8 cellular contexts compared by ENCODE assay signal in the genomic region with DNA sequence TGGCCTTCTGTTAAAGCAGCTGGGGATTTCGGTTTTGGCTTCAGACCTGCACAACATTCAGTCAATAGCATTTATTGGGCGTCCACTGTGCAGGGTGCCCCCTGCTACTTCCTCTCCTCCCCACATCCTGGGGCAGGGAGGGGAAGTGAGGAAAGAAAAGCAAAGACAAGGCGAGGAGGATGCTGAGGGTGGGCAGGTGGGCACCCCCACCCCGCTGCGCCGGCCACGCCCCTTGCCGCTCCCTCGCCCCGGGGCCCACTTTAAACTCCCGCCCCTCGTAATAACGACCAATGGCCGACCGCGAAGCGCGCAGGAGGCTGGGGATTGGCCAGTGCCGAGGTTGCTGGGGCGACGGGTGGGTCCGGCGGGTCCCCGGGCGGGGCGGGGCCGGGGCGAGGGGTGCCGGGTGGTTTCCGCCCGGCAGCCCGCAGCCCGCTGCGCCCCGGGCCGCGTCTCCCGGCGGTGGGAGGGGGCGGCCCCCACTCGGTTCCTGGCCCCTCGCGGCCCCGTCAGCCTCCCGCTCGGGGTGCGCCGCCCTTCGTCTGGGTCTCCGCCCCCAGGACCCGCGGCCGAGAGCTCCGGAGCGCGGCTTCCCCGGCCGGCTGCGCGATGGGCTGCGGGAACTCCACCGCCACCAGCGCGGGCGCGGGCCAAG. TPM values are rescaled to one million over a fixed set of nuclear protein-coding genes. Genes with fewer than 3 reads are reported as not detected.
DNase-seq lines count a peak whose midpoint lies in the region; ATAC-seq and TF ChIP-seq lines count a peak whose summit lies in the region.

C12orf75 (plus strand) TSS at position 409 of the 655 bp plus-strand sequence; CDS start at position 610, 201 bp downstream.

- H2AFZ ChIP-seq in GM23338 (peak within 1 kb of the TSS; percentile 99), Karpas-422 (ENCODE audit: low read length) (peak within 1 kb of the TSS; percentile 46)

- H3K9me3 ChIP-seq in Karpas-422 (ENCODE audit: low read length), result no peaks in the 10 kb centered on the region

- H3K9ac ChIP-seq in Karpas-422 (ENCODE audit: low read length), result peak within 1 kb of the TSS; percentile 91

- H3K79me2 ChIP-seq in GM23338 (replicated peaks; ENCODE audit: insufficient read depth) (peaks cover 23% of the 10 kb centered on the region), Karpas-422 (ENCODE audit: low read length) (peaks cover 46% of the 10 kb centered on the region)

- H3K9me3 Mint-ChIP-seq in GM23338 (no peaks in the 10 kb centered on the region), nephron progenitor cell (no peaks in the 10 kb centered on the region)
- H3K9me3 Mint-ChIP-seq in activated T-helper 17 cell treated with anti-CD3 and anti-CD28 coated beads, Interleukin-2, amount 50 U/mL, for 72 hours, result no peaks in the 10 kb centered on the region
- no peaks in the 10 kb centered on the region for H3K9me3 Mint-ChIP-seq in stimulated activated naive CD8-positive, alpha-beta T cell treated with anti-CD3 and anti-CD28 coated beads, Interleukin-15, Interleukin-2, amounts not matched to agents 100 ng/mL and 50 ng/mL, for 24 hours

- H3K4me2 ChIP-seq in GM23338 (peak within 1 kb of the TSS; percentile 92), Karpas-422 (ENCODE audit: low read depth, low read length, poor library complexity, severe bottlenecking) (peak within 1 kb of the TSS; percentile 84)

- H3K4me3 ChIP-seq in GM23338, result peak within 1 kb of the TSS; percentile 75
- peak within 1 kb of the TSS; percentile 87 for H3K4me3 ChIP-seq in Karpas-422 (ENCODE audit: low read length)
- peak within 1 kb of the TSS; percentile 68 for H3K4me3 ChIP-seq in fibroblast of pulmonary artery (replicated peaks; ENCODE audit: low read depth, low read length)

- peaks cover 40% of the 10 kb centered on the region for H3K4me1 Mint-ChIP-seq in GM23338
- peaks cover 25% of the 10 kb centered on the region for H3K4me1 Mint-ChIP-seq in activated T-helper 17 cell treated with anti-CD3 and anti-CD28 coated beads, Interleukin-2, amount 50 U/mL, for 72 hours
- H3K4me1 Mint-ChIP-seq in nephron progenitor cell, result peaks cover 41% of the 10 kb centered on the region
- peaks cover 56% of the 10 kb centered on the region for H3K4me1 Mint-ChIP-seq in stimulated activated naive CD8-positive, alpha-beta T cell treated with anti-CD3 and anti-CD28 coated beads, Interleukin-15, Interleukin-2, amounts not matched to agents 100 ng/mL and 50 ng/mL, for 24 hours (ENCODE audit: low read depth)

- peak; percentile 93 for ATAC-seq in GM23338
- ATAC-seq in activated T-helper 17 cell treated with anti-CD3 and anti-CD28 coated beads, Interleukin-2, amount 50 U/mL, for 72 hours (replicated peaks), result peak; percentile 87

- H3K27ac ChIP-seq in GM23338 (ENCODE audit: low read depth) (no peak within 1 kb of the TSS), Karpas-422 (ENCODE audit: low read length) (peak within 1 kb of the TSS; percentile 88)

- peak within 1 kb of the TSS; percentile 75 for H3K4me3 Mint-ChIP-seq in GM23338
- peak within 1 kb of the TSS; percentile 85 for H3K4me3 Mint-ChIP-seq in activated T-helper 17 cell treated with anti-CD3 and anti-CD28 coated beads, Interleukin-2, amount 50 U/mL, for 72 hours
- H3K4me3 Mint-ChIP-seq in nephron progenitor cell, result peak within 1 kb of the TSS; percentile 84
- peak within 1 kb of the TSS; percentile 83 for H3K4me3 Mint-ChIP-seq in stimulated activated naive CD8-positive, alpha-beta T cell treated with anti-CD3 and anti-CD28 coated beads, Interleukin-15, Interleukin-2, amounts not matched to agents 100 ng/mL and 50 ng/mL, for 24 hours

- peaks cover 13% of the 10 kb centered on the region for H3K27me3 ChIP-seq in GM23338 (ENCODE audit: insufficient read depth)
- no peaks in the 10 kb centered on the region for H3K27me3 ChIP-seq in Karpas-422 (ENCODE audit: low read length)

- H3K27me3 Mint-ChIP-seq in GM23338 (ENCODE audit: insufficient read depth, low read depth, poor library complexity) (no peaks in the 10 kb centered on the region), nephron progenitor cell (ENCODE audit: low read depth, poor library complexity) (peaks cover 13% of the 10 kb centered on the region)
- no peaks in the 10 kb centered on the region for H3K27me3 Mint-ChIP-seq in activated T-helper 17 cell treated with anti-CD3 and anti-CD28 coated beads, Interleukin-2, amount 50 U/mL, for 72 hours
- H3K27me3 Mint-ChIP-seq in stimulated activated naive CD8-positive, alpha-beta T cell treated with anti-CD3 and anti-CD28 coated beads, Interleukin-15, Interleukin-2, amounts not matched to agents 100 ng/mL and 50 ng/mL, for 24 hours, result no peaks in the 10 kb centered on the region

- H3F3A ChIP-seq in GM23338 (replicated peaks; ENCODE audit: low read depth), result no peaks in the 10 kb centered on the region

- H3K36me3 ChIP-seq in GM23338 (ENCODE audit: insufficient read depth) (no peaks in the 10 kb centered on the region), Karpas-422 (ENCODE audit: insufficient read depth, low read length) (0 out of 2 replicates have a peak, but pooled peaks cover 9% of the 10 kb centered on the region)

- no peak for TF ChIP-seq CTCF in GM23338 (conservative IDR thresholded peaks at IDR 0.05; ENCODE audit: low read depth in 2 of 2)
- no peak for TF ChIP-seq CTCF in fibroblast of pulmonary artery (IDR thresholded peaks at IDR 0.05; ENCODE audit: low read length, missing control alignments)
- TF ChIP-seq CTCF in nephron progenitor cell (IDR thresholded peaks at IDR 0.05), result no peak

- DNase-seq in EH (ENCODE audit: low read depth) (peak; percentile 86), GM23338 (ENCODE audit: low spot score) (peak; percentile 94), Karpas-422 (peak; percentile 97), RPMI8226 (peak; percentile 53), fibroblast of pulmonary artery (ENCODE audit: low read depth) (peak; percentile 61), nephron progenitor cell (peak; percentile 90)

- peaks cover 46% of the 10 kb centered on the region for H3K4me1 ChIP-seq in GM23338 (ENCODE audit: insufficient read depth)
- peaks cover 47% of the 10 kb centered on the region for H3K4me1 ChIP-seq in Karpas-422 (ENCODE audit: low read length)

- no peaks in the 10 kb centered on the region for H3K9me2 ChIP-seq in GM23338 (ENCODE audit: insufficient read depth)
- no peaks in the 10 kb centered on the region for H3K9me2 ChIP-seq in Karpas-422 (replicated peaks; ENCODE audit: insufficient read depth, low read length)

- H4K20me1 ChIP-seq in GM23338 (replicated peaks; ENCODE audit: insufficient read depth) (peaks cover 17% of the 10 kb centered on the region; the same call in 1 of the 2 replicates), Karpas-422 (ENCODE audit: insufficient read depth, low read depth, low read length) (no peaks in the 10 kb centered on the region)

- H3K27ac Mint-ChIP-seq in GM23338 (no peak within 1 kb of the TSS), nephron progenitor cell (no peak within 1 kb of the TSS)
- peak within 1 kb of the TSS; percentile 83 for H3K27ac Mint-ChIP-seq in activated T-helper 17 cell treated with anti-CD3 and anti-CD28 coated beads, Interleukin-2, amount 50 U/mL, for 72 hours
- H3K27ac Mint-ChIP-seq in stimulated activated naive CD8-positive, alpha-beta T cell treated with anti-CD3 and anti-CD28 coated beads, Interleukin-15, Interleukin-2, amounts not matched to agents 100 ng/mL and 50 ng/mL, for 24 hours, result peak within 1 kb of the TSS; percentile 72

- H3K36me3 Mint-ChIP-seq in GM23338 (ENCODE audit: low read depth) (no peaks in the 10 kb centered on the region), nephron progenitor cell (ENCODE audit: low read depth) (no peaks in the 10 kb centered on the region)
- no peaks in the 10 kb centered on the region for H3K36me3 Mint-ChIP-seq in activated T-helper 17 cell treated with anti-CD3 and anti-CD28 coated beads, Interleukin-2, amount 50 U/mL, for 72 hours (ENCODE audit: low read depth)
- H3K36me3 Mint-ChIP-seq in stimulated activated naive CD8-positive, alpha-beta T cell treated with anti-CD3 and anti-CD28 coated beads, Interleukin-15, Interleukin-2, amounts not matched to agents 100 ng/mL and 50 ng/mL, for 24 hours (ENCODE audit: low read depth), result no peaks in the 10 kb centered on the region

TF ChIP-seq in GM23338, 12 proteins besides CTCF, POLR2A, EP300 and RAD21 (continues in another document):
- TF ChIP-seq EZH2 (IDR thresholded peaks at IDR 0.05; ENCODE audit: low read depth, unreplicated experiment), result no peak

RNA-seq across cellular contexts. Expression of gene C12orf75, which starts in this region (rescaled TPM):
- 35.1 and 43.9 TPM in 2 replicates for total RNA-seq in GM23338 (2014; rRNA removed; shearing (Covaris generic))
- 69.8 and 73.5 TPM in 2 replicates for polyA plus RNA-seq in GM23338 (2016; fragmentation: Nextera tagmentation; extraction: Ambion mirVana)
- 149 and 291 TPM in 2 replicates for total RNA-seq in Karpas-422 (2014; rRNA removed; shearing (Covaris generic); ENCODE audit: low replicate concordance)
- 100 to 1,000 TPM in 1 of 2 donors, 10 to 100 TPM in 1; 42.0 to 102 TPM for total RNA-seq in activated T-helper 17 cell treated with anti-CD3 and anti-CD28 coated beads, Interleukin-2, amount 50 U/mL, for 72 hours

Comparison
In these comparisons a context has a peak if more than half of its experiments do, and no peak if none do; other contexts are left out.
1. H3K27ac Mint-ChIP-seq: peak in activated T-helper 17 cell treated with anti-CD3 and anti-CD28 coated beads, Interleukin-2, amount 50 U/mL, for 72 hours (single experiment) and stimulated activated naive CD8-positive, alpha-beta T cell treated with anti-CD3 and anti-CD28 coated beads, Interleukin-15, Interleukin-2, amounts not matched to agents 100 ng/mL and 50 ng/mL, for 24 hours (single experiment); none in GM23338 (single experiment) and nephron progenitor cell (single experiment).
2. Peak in every context shown above with its lines, with median percentiles within 50 percentile points of each other: DNase-seq, H3K4me3 ChIP-seq and H3K4me3 Mint-ChIP-seq.